25 cellular contexts compared by ENCODE assay signal in genomic region chr2:38973266-38973665, GRCh38.
DNase-seq lines count a peak whose midpoint lies in the region; ATAC-seq, FAIRE-seq and TF ChIP-seq lines count a peak whose summit lies in the region.
"Had no signal": no experiment of that assay in that cellular context is flagged by ENCODE, and none has a peak within 500 bp of the region (broad histone marks: within the 10 kb centered on the region; RNA-seq: fewer than 3 reads in every experiment).

No MANE protein-coding gene starts in this region.

- intact Hi-C loops in Right ventricle myocardium superior (cut with DNase I) (no loop called here), K562 (cut with micrococcal nuclease) (no loop called here)

- H3K9me3 ChIP-seq in cardiac muscle cell (ENCODE audit: low read depth) (no peaks in the 10 kb centered on the region), K562 (replicated peaks; ENCODE audit: control insufficient read depth, insufficient read depth, low read depth, low read length) (no peaks in the 10 kb centered on the region)
- H3K9me3 ChIP-seq: A549; BLaER1 treated with 17β-estradiol and CSF1 and Interleukin-3, amounts not matched to agents 10 nM and 100 nM; Caco-2 had no signal

- no peak overlapping the region for H2AFZ ChIP-seq in K562 (ENCODE audit: low read depth, low read length)

- H3K9me3 Mint-ChIP-seq in activated naive CD4-positive, alpha-beta T cell treated with anti-CD3 and anti-CD28 coated beads, Interleukin-2, amount 10 ng/mL, durations not matched to agents 7 days and 5 days: no peaks in the 10 kb centered on the region
- H3K9me3 Mint-ChIP-seq: CD4-positive, alpha-beta T cell; CD8-positive, alpha-beta T cell had no signal

- H3K4me2 ChIP-seq in K562 (ENCODE audit: insufficient read depth, low read length): no peak overlapping the region
- H3K4me2 ChIP-seq: A549; BLaER1 treated with 17β-estradiol and CSF1 and Interleukin-3, amounts not matched to agents 10 nM and 100 nM had no signal

- H3K27ac Mint-ChIP-seq in activated naive CD4-positive, alpha-beta T cell treated with anti-CD3 and anti-CD28 coated beads, Interleukin-2, amount 10 ng/mL, durations not matched to agents 7 days and 5 days: no peak overlapping the region
- H3K27ac Mint-ChIP-seq: B cell; CD4-positive, alpha-beta T cell; CD8-positive, alpha-beta T cell had no signal

- ATAC-seq in Right ventricle myocardium superior (ENCODE audit: poor library complexity) (no peak), K562 (no peak)
- ATAC-seq: A549; CD8-positive, alpha-beta T cell; GM12878 had no signal

- peak; percentile 32 for FAIRE-seq in D721Med (lab: Jason Lieb, UNC)
- no peak for FAIRE-seq in K562 (lab: Jason Lieb, UNC)
- FAIRE-seq: A549, GM12878, GM12892, GM18507 had no signal

- H3K27ac ChIP-seq in cardiac muscle cell (peak overlapping the region; percentile 47), K562 (ENCODE audit: extremely low read depth, low read depth, low read length) (no peak overlapping the region)
- H3K27ac ChIP-seq: 22Rv1; A549; BLaER1 treated with 17β-estradiol and CSF1 and Interleukin-3, amounts not matched to agents 10 nM and 100 nM; C4-2B had no signal

- H3K4me1 Mint-ChIP-seq in activated naive CD4-positive, alpha-beta T cell treated with anti-CD3 and anti-CD28 coated beads, Interleukin-2, amount 10 ng/mL, durations not matched to agents 7 days and 5 days: no peaks in the 10 kb centered on the region
- H3K4me1 Mint-ChIP-seq: B cell had no signal

- POLR2A ChIA-PET in K562 (lab: Yijun Ruan, JAX): no interaction called here

- no peaks in the 10 kb centered on the region for H3K27me3 ChIP-seq in cardiac muscle cell
- H3K27me3 ChIP-seq in K562 (ENCODE audit: control insufficient read depth in 2 of 2, insufficient read depth in 2 of 2, low read length in 2 of 2): peaks cover 9 to 13% of the 10 kb centered on the region in 2 experiments; a peak in 3 of 5 replicates
- H3K27me3 ChIP-seq: BLaER1 treated with 17β-estradiol and CSF1 and Interleukin-3, amounts not matched to agents 10 nM and 100 nM had no signal

- no peak for TF ChIP-seq RAD21 in K562 (CRISPR knock-in tag; conservative IDR thresholded peaks at IDR 0.05 in 1 of 2, IDR thresholded peaks at IDR 0.05 in 1 of 2)

- peaks cover 27% of the 10 kb centered on the region for H3K4me1 ChIP-seq in cardiac muscle cell (ENCODE audit: low read depth)
- H3K4me1 ChIP-seq in K562 (replicated peaks in 1 of 2; ENCODE audit: control insufficient read depth in 2 of 2, insufficient read depth in 2 of 2, low read length in 2 of 2): no peaks in the 10 kb centered on the region
- H3K4me1 ChIP-seq: A549 had no signal

- DNase-seq in cardiac muscle cell (ENCODE audit: low read depth in 1 of 2, low spot score in 1 of 2): no peak
- DNase-seq in Right ventricle myocardium superior: no peak
- no peak for DNase-seq in D721Med (ENCODE audit: insufficient read length, low spot score)
- no peak for DNase-seq in K562 (ENCODE audit: extremely low read depth in 1 of 4, low spot score in 3 of 4)
- DNase-seq in activated naive CD4-positive, alpha-beta T cell treated with anti-CD3 and anti-CD28 coated beads, Interleukin-2, amount 10 ng/mL, durations not matched to agents 7 days and 5 days: no peak
- DNase-seq: AML-193; Calu3; CD4-positive, alpha-beta T cell; CD8-positive, alpha-beta T cell; DMS 273 treated with DMSO at 0.1 percent for 48 hours; DMS153; DMS53; DMS79; DND-41; EL; GDM1 had no signal

- H3K36me3 ChIP-seq in cardiac muscle cell: no peaks in the 10 kb centered on the region
- H3K36me3 ChIP-seq in K562 (ENCODE audit: control insufficient read depth, insufficient read depth, low read length): no peaks in the 10 kb centered on the region
- H3K36me3 ChIP-seq: BLaER1 treated with 17β-estradiol and CSF1 and Interleukin-3, amounts not matched to agents 10 nM and 100 nM had no signal

- no peak for TF ChIP-seq CTCF in cardiac muscle cell (IDR thresholded peaks at IDR 0.05; ENCODE audit: low read depth, low read length)
- TF ChIP-seq CTCF in D721Med (IDR thresholded peaks at IDR 0.05; ENCODE audit: insufficient read depth, missing control alignments): no peak
- TF ChIP-seq CTCF in K562 (IDR thresholded peaks at IDR 0.05 in 2 of 3, conservative IDR thresholded peaks at IDR 0.05 in 1 of 3; ENCODE audit: insufficient read depth in 2 of 3, low read depth in 1 of 3, low read length in 3 of 3): no peak

- H3K27me3 Mint-ChIP-seq in activated naive CD4-positive, alpha-beta T cell treated with anti-CD3 and anti-CD28 coated beads, Interleukin-2, amount 10 ng/mL, durations not matched to agents 7 days and 5 days: no peaks in the 10 kb centered on the region
- H3K27me3 Mint-ChIP-seq: B cell; CD4-positive, alpha-beta T cell had no signal

- peaks cover 13% of the 10 kb centered on the region for H3K36me3 Mint-ChIP-seq in activated naive CD4-positive, alpha-beta T cell treated with anti-CD3 and anti-CD28 coated beads, Interleukin-2, amount 10 ng/mL, durations not matched to agents 7 days and 5 days
- H3K36me3 Mint-ChIP-seq: CD8-positive, alpha-beta T cell had no signal

- CTCF ChIA-PET in K562 (lab: Yijun Ruan, JAX; ENCODE audit: low intra/inter-chr PET ratio): no interaction called here
- CTCF ChIA-PET in activated naive CD4-positive, alpha-beta T cell treated with anti-CD3 and anti-CD28 coated beads, Interleukin-2, amount 10 ng/mL, durations not matched to agents 7 days and 5 days (lab: Charles Lee): no interaction called here

- BruUV-seq in K562 (replicated peaks; lab: Mats Ljungman, UMichigan): no TSS peak

- no peak overlapping the region for H3K4me3 ChIP-seq in cardiac muscle cell
- no peak overlapping the region for H3K4me3 ChIP-seq in K562
- H3K4me3 ChIP-seq: A549; BLaER1 treated with 17β-estradiol and CSF1 and Interleukin-3, amounts not matched to agents 10 nM and 100 nM; GM12878 had no signal

- TF ChIP-seq EP300 in K562 (IDR thresholded peaks at IDR 0.05; ENCODE audit: low read length): no peak

- H3K9ac ChIP-seq in K562 (ENCODE audit: insufficient read depth in 1 of 2, low read depth in 2 of 2, low read length in 2 of 2): no peak overlapping the region
- H3K9ac ChIP-seq: BLaER1 treated with 17β-estradiol and CSF1 and Interleukin-3, amounts not matched to agents 10 nM and 100 nM had no signal

- H3K79me2 ChIP-seq in K562 (ENCODE audit: control insufficient read depth, insufficient read depth, low read length): no peaks in the 10 kb centered on the region

- no peak for TF ChIP-seq POLR2A in K562 (conservative IDR thresholded peaks at IDR 0.05)

- H3K4me3 Mint-ChIP-seq in activated naive CD4-positive, alpha-beta T cell treated with anti-CD3 and anti-CD28 coated beads, Interleukin-2, amount 10 ng/mL, durations not matched to agents 7 days and 5 days: no peak overlapping the region
- H3K4me3 Mint-ChIP-seq: B cell; CD4-positive, alpha-beta T cell; CD8-positive, alpha-beta T cell had no signal

- no peaks in the 10 kb centered on the region for H4K20me1 ChIP-seq in K562 (replicated peaks; ENCODE audit: control insufficient read depth, insufficient read depth, low read length)
- H4K20me1 ChIP-seq: BLaER1 treated with 17β-estradiol and CSF1 and Interleukin-3, amounts not matched to agents 10 nM and 100 nM had no signal

- H3K9me1 ChIP-seq in K562 (ENCODE audit: control insufficient read depth, insufficient read depth, low read length): no peaks in the 10 kb centered on the region

- in situ Hi-C loops in K562 (cut with MboI): no loop called here

TF ChIP-seq in K562, 482 proteins besides CTCF, POLR2A, EP300 and RAD21 (continues in another document):
- no peak for TF ChIP-seq SLC30A9 (CRISPR knock-in tag; IDR thresholded peaks at IDR 0.05)
- TF ChIP-seq ZNF146 (CRISPR knock-in tag; IDR thresholded peaks at IDR 0.05; ENCODE audit: unreplicated experiment): no peak
- TF ChIP-seq CEBPB (tag; IDR thresholded peaks at IDR 0.05): peak; percentile 53
- TF ChIP-seq, protein P1, sequence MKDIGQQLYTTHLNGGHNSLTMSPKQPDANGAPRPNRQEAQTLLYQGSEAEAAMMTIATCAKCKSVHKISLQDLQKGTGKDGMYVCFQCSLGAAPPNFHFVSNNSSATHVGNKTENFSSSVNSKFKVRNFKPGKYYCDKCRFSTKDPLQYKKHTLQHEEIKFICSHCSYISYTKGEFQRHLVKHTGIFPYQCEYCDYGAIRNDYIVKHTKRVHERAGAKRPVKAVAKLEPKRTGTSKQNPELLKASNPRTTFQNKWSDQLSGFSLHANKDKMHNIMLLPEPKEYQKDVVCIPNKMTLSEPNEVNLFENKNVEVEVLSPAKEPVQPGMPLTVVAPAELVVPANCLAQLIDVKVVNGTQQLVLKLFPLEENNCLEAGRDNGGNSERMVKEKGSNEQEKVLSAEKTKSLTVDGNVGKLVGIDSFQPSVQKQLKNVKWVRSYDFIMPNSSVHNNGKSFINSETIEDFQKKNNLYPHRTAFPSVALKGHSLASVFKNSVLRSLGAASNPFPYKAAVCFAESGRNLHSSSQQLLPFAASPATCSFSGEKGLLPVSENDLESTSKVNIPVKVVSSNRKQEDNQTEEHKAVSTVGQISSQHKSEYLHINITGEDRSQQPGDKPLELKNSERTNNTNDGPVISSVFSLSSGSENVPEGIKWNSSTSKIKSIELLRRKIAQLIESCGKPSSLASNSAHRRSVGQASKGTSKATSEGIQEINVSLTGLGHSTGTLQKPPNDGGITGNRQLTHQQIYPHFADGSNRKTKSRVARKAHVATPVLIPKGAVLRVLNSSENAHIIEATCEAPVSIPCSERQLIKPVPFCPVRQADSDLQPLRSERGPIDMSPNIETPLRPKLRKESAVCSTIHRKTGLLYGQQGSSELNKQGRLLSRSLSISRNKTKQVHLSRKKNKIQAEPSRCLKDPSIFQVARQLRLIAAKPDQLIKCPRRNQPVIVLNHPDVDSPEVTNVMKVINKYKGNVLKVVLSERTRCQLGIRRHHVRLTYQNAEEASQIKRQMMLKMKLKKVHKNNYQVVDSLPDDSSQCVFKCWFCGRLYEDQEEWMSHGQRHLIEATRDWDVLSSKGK (CRISPR knock-in tag; IDR thresholded peaks at IDR 0.05): no peak
- TF ChIP-seq PHB (CRISPR knock-in tag; IDR thresholded peaks at IDR 0.05): no peak
- TF ChIP-seq KLF1 (tag; IDR thresholded peaks at IDR 0.05): no peak
- TF ChIP-seq EP400 (IDR thresholded peaks at IDR 0.05): no peak
- no peak for TF ChIP-seq HEY1 (CRISPR knock-in tag; IDR thresholded peaks at IDR 0.05; ENCODE audit: borderline replicate concordance)
- TF ChIP-seq THRAP3 (IDR thresholded peaks at IDR 0.05; ENCODE audit: borderline replicate concordance): no peak
- TF ChIP-seq KDM5B (IDR thresholded peaks at IDR 0.05; ENCODE audit: insufficient replicate concordance, low read depth, low read length): no peak
- no peak for TF ChIP-seq CEBPG (CRISPR knock-in tag; IDR thresholded peaks at IDR 0.05)
- TF ChIP-seq CEBPG (tag; conservative IDR thresholded peaks at IDR 0.05 in 1 of 2, IDR thresholded peaks at IDR 0.05 in 1 of 2): peak in 1 of 2 experiments; percentile 50; a peak in 2 of 4 replicates
- TF ChIP-seq, protein P2, sequence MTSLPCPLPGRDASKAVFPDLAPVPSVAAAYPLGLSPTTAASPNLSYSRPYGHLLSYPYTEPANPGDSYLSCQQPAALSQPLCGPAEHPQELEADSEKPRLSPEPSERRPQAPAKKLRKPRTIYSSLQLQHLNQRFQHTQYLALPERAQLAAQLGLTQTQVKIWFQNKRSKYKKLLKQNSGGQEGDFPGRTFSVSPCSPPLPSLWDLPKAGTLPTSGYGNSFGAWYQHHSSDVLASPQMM (CRISPR knock-in tag; IDR thresholded peaks at IDR 0.05): no peak
